17 cellular contexts compared by ENCODE assay signal in genomic region chr9:114375386-114375785, GRCh38. TPM values are rescaled to one million over a fixed set of nuclear protein-coding genes. Genes with fewer than 3 reads are reported as not detected.
A peak's percentile ranks its signal among the peaks of the same experiment; 100 is the strongest.
DNase-seq lines count a peak whose midpoint lies in the region; ATAC-seq and TF ChIP-seq lines count a peak whose summit lies in the region.
"Had no signal": no experiment of that assay in that cellular context is flagged by ENCODE, and none has a peak within 500 bp of the region (broad histone marks: within the 10 kb centered on the region; RNA-seq: fewer than 3 reads in every experiment).

No MANE protein-coding gene starts in this region.

- peaks cover under 1% of the 10 kb centered on the region; the same call in 1 of the 2 replicates for H3F3A ChIP-seq in GM23338 (replicated peaks; ENCODE audit: low read depth)

- 89 to 94% methylated on average over 7 of the region's 7 CpGs for WGBS in testis, 2 donors

- H2AFZ ChIP-seq in GM23338: no peak overlapping the region
- H2AFZ ChIP-seq: neural progenitor cell had no signal

- H3K4me2 ChIP-seq in GM23338: peak overlapping the region; percentile 45; the same call in 1 of the 2 replicates
- H3K4me2 ChIP-seq: neural progenitor cell had no signal

- ATAC-seq in GM23338 (no peak), memory B cell (ENCODE audit: low read depth) (no peak), HG03565 (IDR thresholded peaks at IDR 0.05; ENCODE audit: unreplicated experiment) (no peak)

- DNase-seq in CD14-positive monocyte (ENCODE audit: low spot score) (no peak), GM23338 (ENCODE audit: low spot score) (no peak), memory B cell (ENCODE audit: low spot score in 2 of 2) (no peak), testis (no peak), RWPE1 (ENCODE audit: low spot score) (no peak), DMS53 (lab: John Stamatoyannopoulos, UW) (no peak)
- no peak for DNase-seq in activated CD4-positive, alpha-beta memory T cell treated with anti-CD3 and anti-CD28 coated beads, Interleukin-2, amount 10 ng/mL, durations not matched to agents 7 days and 5 days
- DNase-seq: DMS153, Kasumi-1, mammary epithelial cell, NCI-H1436 treated with DMSO at 0.1 percent for 48 hours had no signal

- no peak for TF ChIP-seq POLR2A in testis (IDR thresholded peaks at IDR 0.05)

- CTCF ChIA-PET in activated CD4-positive, alpha-beta memory T cell treated with anti-CD3 and anti-CD28 coated beads, Interleukin-2, amount 10 ng/mL, durations not matched to agents 7 days and 5 days (lab: Charles Lee): interaction anchor here (0.9 to 1.4 kb wide), 2 partner anchors 10 to 23 kb away, joined by 3 to 6 read pairs; no protein-coding TSS in a partner anchor
- CTCF ChIA-PET in RWPE1 (lab: Yijun Ruan, JAX): no interaction called here

- H3K9me3 ChIP-seq in testis: no peaks in the 10 kb centered on the region

- peaks cover 0 to 2% (median 0%) of the 10 kb centered on the region in 3 donors for H3K27me3 Mint-ChIP-seq in CD14-positive monocyte (ENCODE audit: low read depth in 3 of 3)
- peaks cover 8% of the 10 kb centered on the region for H3K27me3 Mint-ChIP-seq in GM23338 (ENCODE audit: insufficient read depth, low read depth, poor library complexity)
- H3K27me3 Mint-ChIP-seq in activated CD4-positive, alpha-beta memory T cell treated with anti-CD3 and anti-CD28 coated beads, Interleukin-2, amount 10 ng/mL, durations not matched to agents 7 days and 5 days: no peaks in the 10 kb centered on the region
- no peaks in the 10 kb centered on the region for H3K27me3 Mint-ChIP-seq in memory B cell

- H3K27me3 ChIP-seq in GM23338 (ENCODE audit: insufficient read depth) (no peaks in the 10 kb centered on the region), testis (no peaks in the 10 kb centered on the region)
- H3K27me3 ChIP-seq: neural progenitor cell had no signal

- no peak overlapping the region; the same call in 1 of the 2 replicates for H3K27ac ChIP-seq in GM23338 (ENCODE audit: low read depth)
- no peak overlapping the region for H3K27ac ChIP-seq in testis
- H3K27ac ChIP-seq in RWPE1: no peak overlapping the region
- H3K27ac ChIP-seq: epithelial cell of prostate, neural progenitor cell had no signal

- intact Hi-C loops in CD14-positive monocyte (cut with micrococcal nuclease): no loop called here
- intact Hi-C loops in testis (cut with DNase I; ENCODE audit: low total_unique reads): no loop called here

- POLR2A ChIA-PET in activated CD4-positive, alpha-beta memory T cell treated with anti-CD3 and anti-CD28 coated beads, Interleukin-2, amount 10 ng/mL, durations not matched to agents 7 days and 5 days (lab: Charles Lee): interaction anchor here (17.7 kb wide), 1 partner anchor 12 kb away, joined by 633 read pairs; the partner anchor contains the start of gene AKNA
- POLR2A ChIA-PET in RWPE1 (lab: Yijun Ruan, JAX; ENCODE audit: low non-redundant PET): no interaction called here

- H3K36me3 ChIP-seq in GM23338 (ENCODE audit: insufficient read depth) (no peaks in the 10 kb centered on the region), testis (ENCODE audit: low read depth, missing control alignments) (no peaks in the 10 kb centered on the region)
- H3K36me3 ChIP-seq: neural progenitor cell had no signal

- H3K4me3 ChIP-seq in GM23338 (no peak overlapping the region), testis (no peak overlapping the region)
- H3K4me3 ChIP-seq: neural progenitor cell had no signal

- no peak for TF ChIP-seq CTCF in CD14-positive monocyte (IDR thresholded peaks at IDR 0.05)
- TF ChIP-seq CTCF in GM23338 (conservative IDR thresholded peaks at IDR 0.05; ENCODE audit: low read depth in 2 of 2): no peak
- no peak for TF ChIP-seq CTCF in testis (IDR thresholded peaks at IDR 0.05)
- TF ChIP-seq CTCF in RWPE1 (conservative IDR thresholded peaks at IDR 0.05; ENCODE audit: low read depth): no peak

- H3K27ac Mint-ChIP-seq in CD14-positive monocyte (peak overlapping the region; percentile 77 to 99 (median 97)), GM23338 (no peak overlapping the region; the same call in 1 of the 2 replicates), memory B cell (peak overlapping the region; percentile 80)
- H3K27ac Mint-ChIP-seq in activated CD4-positive, alpha-beta memory T cell treated with anti-CD3 and anti-CD28 coated beads, Interleukin-2, amount 10 ng/mL, durations not matched to agents 7 days and 5 days: peak overlapping the region; percentile 93
- H3K27ac Mint-ChIP-seq: neural progenitor cell had no signal

- no peaks in the 10 kb centered on the region for H4K20me1 ChIP-seq in GM23338 (replicated peaks; ENCODE audit: insufficient read depth)

- H3K4me1 ChIP-seq in GM23338 (ENCODE audit: insufficient read depth) (peaks cover 42% of the 10 kb centered on the region), testis (peaks cover 2% of the 10 kb centered on the region)

- H3K4me1 Mint-ChIP-seq in CD14-positive monocyte: peaks cover 90% of the 10 kb centered on the region
- peaks cover 49% of the 10 kb centered on the region for H3K4me1 Mint-ChIP-seq in GM23338
- H3K4me1 Mint-ChIP-seq in activated CD4-positive, alpha-beta memory T cell treated with anti-CD3 and anti-CD28 coated beads, Interleukin-2, amount 10 ng/mL, durations not matched to agents 7 days and 5 days: peaks cover 96% of the 10 kb centered on the region
- peaks cover 62% of the 10 kb centered on the region for H3K4me1 Mint-ChIP-seq in memory B cell

- H3K9me2 ChIP-seq in GM23338 (ENCODE audit: insufficient read depth): no peaks in the 10 kb centered on the region

- H3K36me3 Mint-ChIP-seq in CD14-positive monocyte (peaks cover 82 to 90% of the 10 kb centered on the region in 2 donors), GM23338 (ENCODE audit: low read depth) (peaks cover 60% of the 10 kb centered on the region), memory B cell (peaks cover 38% of the 10 kb centered on the region)
- peaks cover 93% of the 10 kb centered on the region for H3K36me3 Mint-ChIP-seq in activated CD4-positive, alpha-beta memory T cell treated with anti-CD3 and anti-CD28 coated beads, Interleukin-2, amount 10 ng/mL, durations not matched to agents 7 days and 5 days (ENCODE audit: low read depth)

- H3K4me3 Mint-ChIP-seq in CD14-positive monocyte (no peak overlapping the region), GM23338 (no peak overlapping the region), memory B cell (no peak overlapping the region)
- no peak overlapping the region for H3K4me3 Mint-ChIP-seq in activated CD4-positive, alpha-beta memory T cell treated with anti-CD3 and anti-CD28 coated beads, Interleukin-2, amount 10 ng/mL, durations not matched to agents 7 days and 5 days
- H3K4me3 Mint-ChIP-seq: neural progenitor cell had no signal

- H3K9me3 Mint-ChIP-seq in CD14-positive monocyte: no peaks in the 10 kb centered on the region
- no peaks in the 10 kb centered on the region for H3K9me3 Mint-ChIP-seq in GM23338
- no peaks in the 10 kb centered on the region for H3K9me3 Mint-ChIP-seq in activated CD4-positive, alpha-beta memory T cell treated with anti-CD3 and anti-CD28 coated beads, Interleukin-2, amount 10 ng/mL, durations not matched to agents 7 days and 5 days
- no peaks in the 10 kb centered on the region for H3K9me3 Mint-ChIP-seq in memory B cell
- H3K9me3 Mint-ChIP-seq: neural progenitor cell had no signal

- no peaks in the 10 kb centered on the region for H3K79me2 ChIP-seq in GM23338 (replicated peaks; ENCODE audit: insufficient read depth)

TF ChIP-seq in GM23338, 12 proteins besides CTCF, POLR2A, EP300 and RAD21 (continues in another document):
- TF ChIP-seq STAT1 (IDR thresholded peaks at IDR 0.05; ENCODE audit: unreplicated experiment): no peak
- TF ChIP-seq ZNF114 (CRISPR knock-in tag; IDR thresholded peaks at IDR 0.05): no peak

RNA-seq across cellular contexts. Expression of gene AKNA, which starts 12.4 kb away (rescaled TPM):
- polyA plus RNA-seq in CD14-positive monocyte (1 to 10 TPM; 3.3 to 7.3 TPM), GM23338 (2016; fragmentation: Nextera tagmentation; extraction: Ambion mirVana) (9.0 and 11.2 TPM in 2 replicates), testis (ENCODE audit: insufficient read depth, low read depth, low replicate concordance) (20.6 TPM)
- 19.6 and 28.1 TPM in 2 replicates for total RNA-seq in GM23338 (2014; rRNA removed; shearing (Covaris generic))
- total RNA-seq in activated CD4-positive, alpha-beta memory T cell treated with anti-CD3 and anti-CD28 coated beads, Interleukin-2, amount 10 ng/mL, durations not matched to agents 7 days and 5 days: 100 to 1,000 TPM; 350 to 355 TPM
- 10 to 100 TPM; 21.2 to 31.5 TPM for total RNA-seq in testis

RNA-seq across cellular contexts. Expression of gene ORM2, which starts 45.7 kb away (rescaled TPM):
- polyA plus RNA-seq in CD14-positive monocyte (under 1 TPM in 1 of 2 donors, not detected in 1; 0.30 TPM), GM23338 (2016; fragmentation: Nextera tagmentation; extraction: Ambion mirVana) (0.76 and 0.90 TPM in 2 replicates), testis (ENCODE audit: insufficient read depth, low read depth, low replicate concordance) (2.3 TPM)
- 0.76 TPM in 1 of 2 replicates, not detected in the other for total RNA-seq in GM23338 (2014; rRNA removed; shearing (Covaris generic))
- not detected for total RNA-seq in activated CD4-positive, alpha-beta memory T cell treated with anti-CD3 and anti-CD28 coated beads, Interleukin-2, amount 10 ng/mL, durations not matched to agents 7 days and 5 days
- total RNA-seq in testis: under 1 TPM in 1 of 2 donors, not detected in 1; 0.56 TPM
- total RNA-seq: aorta, mammary epithelial cell, renal cortical epithelial cell, SK-MEL-5 had no signal
- polyA plus RNA-seq: aorta, mammary epithelial cell had no signal

RNA-seq across cellular contexts. Expression of gene ORM1, which starts 52.5 kb away (rescaled TPM):
- 1 to 10 TPM; 2.2 to 2.8 TPM for polyA plus RNA-seq in CD14-positive monocyte
- not detected in 2 replicates for total RNA-seq in GM23338 (2014; rRNA removed; shearing (Covaris generic))
- not detected in 2 replicates for polyA plus RNA-seq in GM23338 (2016; fragmentation: Nextera tagmentation; extraction: Ambion mirVana)
- total RNA-seq in activated CD4-positive, alpha-beta memory T cell treated with anti-CD3 and anti-CD28 coated beads, Interleukin-2, amount 10 ng/mL, durations not matched to agents 7 days and 5 days: not detected
- not detected for total RNA-seq in testis
- polyA plus RNA-seq in testis (ENCODE audit: insufficient read depth, low read depth, low replicate concordance): 1.6 TPM
- total RNA-seq: mammary epithelial cell, renal cortical epithelial cell, SK-MEL-5 had no signal
- polyA plus RNA-seq: mammary epithelial cell had no signal

Comparison
In these comparisons a context has a peak if more than half of its experiments do, and no peak if none do; other contexts are left out.
1. RNA of gene AKNA, which starts 12.4 kb away (total RNA-seq): 350 to 355 TPM in activated CD4-positive, alpha-beta memory T cell treated with anti-CD3 and anti-CD28 coated beads, Interleukin-2, amount 10 ng/mL, durations not matched to agents 7 days and 5 days; 21.2 to 31.5 TPM in testis and 19.6 to 28.1 TPM in GM23338; every median in the first group is over 10 times any median in the second.